ENCODE assay signal across 8 cellular contexts in genomic region chrX:106415276-106415895, GRCh38.
DNase-seq lines count a peak whose midpoint lies in the region; ATAC-seq and TF ChIP-seq lines count a peak whose summit lies in the region.

No MANE protein-coding gene starts in this region.

- POLR2A ChIA-PET in WTC11 (lab: Charles Lee): no interaction called here

- ATAC-seq in GM21717 (IDR thresholded peaks at IDR 0.05; ENCODE audit: unreplicated experiment): peak; percentile 93
- ATAC-seq in WTC11: peak; percentile 64

- no peaks in the 10 kb centered on the region for H3K27me3 Mint-ChIP-seq in activated CD4-positive, alpha-beta T cell treated with anti-CD3 and anti-CD28 coated beads, Interleukin-2, amount 10 ng/mL, durations not matched to agents 24 days and 14 days
- H3K27me3 Mint-ChIP-seq in WTC11 (ENCODE audit: low read depth): no peaks in the 10 kb centered on the region

- intact Hi-C loops in activated CD4-positive, alpha-beta T cell treated with anti-CD3 and anti-CD28 coated beads, Interleukin-2, amount 10 ng/mL, durations not matched to agents 24 days and 14 days (cut with micrococcal nuclease): no loop called here
- intact Hi-C loops in posterior cingulate gyrus (cut with DNase I): no loop called here

- CTCF ChIA-PET in WTC11 (lab: Charles Lee): interaction anchor here (0.6 to 1.3 kb wide), 14 partner anchors 9 to 539 kb away, joined by 3 to 12 read pairs (median 3); partner anchors contain the start of gene RNF128

- H3K36me3 Mint-ChIP-seq in activated CD4-positive, alpha-beta T cell treated with anti-CD3 and anti-CD28 coated beads, Interleukin-2, amount 10 ng/mL, durations not matched to agents 24 days and 14 days (ENCODE audit: low read depth): no peaks in the 10 kb centered on the region
- no peaks in the 10 kb centered on the region for H3K36me3 Mint-ChIP-seq in WTC11

- H3K4me1 Mint-ChIP-seq in activated CD4-positive, alpha-beta T cell treated with anti-CD3 and anti-CD28 coated beads, Interleukin-2, amount 10 ng/mL, durations not matched to agents 24 days and 14 days: no peaks in the 10 kb centered on the region
- no peaks in the 10 kb centered on the region for H3K4me1 Mint-ChIP-seq in WTC11

- no peak overlapping the region for H3K4me3 Mint-ChIP-seq in activated CD4-positive, alpha-beta T cell treated with anti-CD3 and anti-CD28 coated beads, Interleukin-2, amount 10 ng/mL, durations not matched to agents 24 days and 14 days
- H3K4me3 Mint-ChIP-seq in WTC11: no peak overlapping the region

- peak; percentile 53 for DNase-seq in activated CD4-positive, alpha-beta T cell treated with anti-CD3 and anti-CD28 coated beads, Interleukin-2, amount 10 ng/mL, durations not matched to agents 24 days and 14 days
- no peak for DNase-seq in activated CD4-positive, alpha-beta T cell treated with anti-CD3 and anti-CD28 coated beads for 4 hours
- DNase-seq in WTC11 (ENCODE audit: low spot score): peak; percentile 10
- peak; percentile 42 for DNase-seq in left kidney (ENCODE audit: low read depth, low spot score)
- DNase-seq in SW 1271 (lab: John Stamatoyannopoulos, UW): no peak
- DNase-seq in posterior cingulate gyrus: no peak

- TF ChIP-seq CTCF in LNCAP (IDR thresholded peaks at IDR 0.05) (peak; percentile 49), WTC11 (IDR thresholded peaks at IDR 0.05) (peak; percentile 33; the same call in 1 of the 2 replicates)

- H3K9me3 Mint-ChIP-seq in activated CD4-positive, alpha-beta T cell treated with anti-CD3 and anti-CD28 coated beads, Interleukin-2, amount 10 ng/mL, durations not matched to agents 24 days and 14 days: no peaks in the 10 kb centered on the region
- H3K9me3 Mint-ChIP-seq in WTC11: no peaks in the 10 kb centered on the region

- H3K27ac Mint-ChIP-seq in activated CD4-positive, alpha-beta T cell treated with anti-CD3 and anti-CD28 coated beads, Interleukin-2, amount 10 ng/mL, durations not matched to agents 24 days and 14 days: no peak overlapping the region
- H3K27ac Mint-ChIP-seq in WTC11: no peak overlapping the region

TF ChIP-seq in WTC11, 78 proteins besides CTCF, POLR2A, EP300 and RAD21:
- no peak for TF ChIP-seq HMGXB4 (CRISPR knock-in tag; IDR thresholded peaks at IDR 0.05)
- TF ChIP-seq MYBL2 (CRISPR knock-in tag; IDR thresholded peaks at IDR 0.05): no peak
- no peak for TF ChIP-seq HMGA2 (CRISPR knock-in tag; IDR thresholded peaks at IDR 0.05)
- TF ChIP-seq ZNF425 (CRISPR knock-in tag; conservative IDR thresholded peaks at IDR 0.05): no peak
- no peak for TF ChIP-seq USF1 (CRISPR knock-in tag; IDR thresholded peaks at IDR 0.05)
- no peak for TF ChIP-seq ZNF416 (CRISPR knock-in tag; IDR thresholded peaks at IDR 0.05)
- no peak for TF ChIP-seq ZNF671 (CRISPR knock-in tag; IDR thresholded peaks at IDR 0.05)
- no peak for TF ChIP-seq TEAD4 (CRISPR knock-in tag; IDR thresholded peaks at IDR 0.05)
- no peak for TF ChIP-seq ETV6 (CRISPR knock-in tag; IDR thresholded peaks at IDR 0.05)
- TF ChIP-seq NFE2L1 (CRISPR knock-in tag; IDR thresholded peaks at IDR 0.05): no peak
- no peak for TF ChIP-seq SMAD4 (CRISPR knock-in tag; IDR thresholded peaks at IDR 0.05)

Comparison
In these comparisons a context has a peak if more than half of its experiments do, and no peak if none do; other contexts are left out.
1. DNase-seq: peak in activated CD4-positive, alpha-beta T cell treated with anti-CD3 and anti-CD28 coated beads, Interleukin-2, amount 10 ng/mL, durations not matched to agents 24 days and 14 days (single experiment), WTC11 (single experiment) and left kidney (single experiment); none in activated CD4-positive, alpha-beta T cell treated with anti-CD3 and anti-CD28 coated beads for 4 hours (0 of 2), SW 1271 (0 of 2) and posterior cingulate gyrus (0 of 10).